1 cellular context compared by ENCODE assay signal in genomic region chr11:10407055-10407454, GRCh38.
TF ChIP-seq lines count a peak whose summit lies in the region.

No MANE protein-coding gene starts in this region.

TF ChIP-seq in endothelial cell of umbilical vein, 7 proteins besides CTCF, POLR2A, EP300 and RAD21 (continued from another document):
- peak; percentile 70 for TF ChIP-seq GATA2 (IDR thresholded peaks at IDR 0.05; ENCODE audit: insufficient read depth, insufficient read length, low read depth, low read length)
- TF ChIP-seq POLR2AphosphoS5 (IDR thresholded peaks at IDR 0.05; ENCODE audit: insufficient read depth, low read depth, low read length), result peak; percentile 26
- TF ChIP-seq MYC (IDR thresholded peaks at IDR 0.05; ENCODE audit: low read depth, low read length), result no peak
- TF ChIP-seq JUN (IDR thresholded peaks at IDR 0.05; ENCODE audit: borderline replicate concordance, insufficient read depth, insufficient read length, low read depth), result peak; percentile 24
- peak; percentile 97 for TF ChIP-seq FOS (IDR thresholded peaks at IDR 0.05; ENCODE audit: borderline replicate concordance, insufficient read depth, low read length)
- no peak for TF ChIP-seq MAX (IDR thresholded peaks at IDR 0.05; ENCODE audit: insufficient read depth, insufficient read length)
